Comparison of ENCODE assay signal across 1 cellular context in the genomic region with DNA sequence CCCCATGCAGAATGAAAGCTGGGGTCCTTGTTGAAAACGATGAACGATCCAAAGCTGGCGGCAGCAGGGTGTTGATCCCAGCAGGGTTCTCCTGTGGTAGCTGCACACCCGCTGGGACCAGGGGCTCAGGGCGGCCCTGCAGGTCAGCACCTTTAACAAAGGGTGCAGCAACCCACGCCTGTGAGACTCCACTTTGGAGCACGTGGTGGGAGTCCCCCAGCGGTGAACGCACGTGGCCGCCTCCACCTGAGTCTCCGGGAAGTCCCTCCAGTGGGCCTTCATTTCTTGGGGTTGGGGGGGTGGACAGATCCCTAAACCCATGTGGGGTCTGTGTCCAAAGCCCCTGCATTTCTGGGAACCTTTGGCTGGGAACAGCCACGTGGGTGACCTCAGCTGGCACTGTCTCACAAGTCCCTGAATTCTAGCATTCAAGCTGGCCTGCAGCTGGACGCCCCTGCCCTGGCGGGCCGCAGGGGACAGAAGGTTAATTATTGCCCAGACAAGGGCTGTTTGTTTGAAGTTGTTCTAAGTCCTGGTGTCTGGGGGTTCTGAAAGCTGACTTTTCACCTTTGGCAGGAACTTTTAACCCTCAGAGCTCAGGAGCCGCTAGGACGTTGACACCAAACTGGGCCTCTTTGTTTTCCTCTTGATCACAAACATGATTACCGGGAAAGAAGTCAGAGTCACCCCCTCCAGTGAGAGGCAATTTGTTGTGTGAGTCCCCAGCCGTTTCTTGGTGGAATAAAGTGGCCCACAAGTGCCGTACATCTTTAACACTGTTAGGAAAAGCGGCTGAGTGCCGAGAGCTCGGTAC.
TF ChIP-seq lines count a peak whose summit lies in the region.

No MANE protein-coding gene starts in this region.

TF ChIP-seq in HepG2, 621 proteins besides CTCF, POLR2A, EP300 and RAD21 (continued from another document and continues in another):
- TF ChIP-seq, protein P1, sequence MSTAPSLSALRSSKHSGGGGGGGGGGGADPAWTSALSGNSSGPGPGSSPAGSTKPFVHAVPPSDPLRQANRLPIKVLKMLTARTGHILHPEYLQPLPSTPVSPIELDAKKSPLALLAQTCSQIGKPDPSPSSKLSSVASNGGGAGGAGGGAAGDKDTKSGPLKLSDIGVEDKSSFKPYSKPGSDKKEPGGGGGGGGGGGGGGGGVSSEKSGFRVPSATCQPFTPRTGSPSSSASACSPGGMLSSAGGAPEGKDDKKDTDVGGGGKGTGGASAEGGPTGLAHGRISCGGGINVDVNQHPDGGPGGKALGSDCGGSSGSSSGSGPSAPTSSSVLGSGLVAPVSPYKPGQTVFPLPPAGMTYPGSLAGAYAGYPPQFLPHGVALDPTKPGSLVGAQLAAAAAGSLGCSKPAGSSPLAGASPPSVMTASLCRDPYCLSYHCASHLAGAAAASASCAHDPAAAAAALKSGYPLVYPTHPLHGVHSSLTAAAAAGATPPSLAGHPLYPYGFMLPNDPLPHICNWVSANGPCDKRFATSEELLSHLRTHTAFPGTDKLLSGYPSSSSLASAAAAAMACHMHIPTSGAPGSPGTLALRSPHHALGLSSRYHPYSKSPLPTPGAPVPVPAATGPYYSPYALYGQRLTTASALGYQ (CRISPR knock-in tag; IDR thresholded peaks at IDR 0.05): peak; percentile 96
- TF ChIP-seq KLF15 (CRISPR knock-in tag; IDR thresholded peaks at IDR 0.05; ENCODE audit: borderline replicate concordance) (no peak), NPAS2 (CRISPR knock-in tag; IDR thresholded peaks at IDR 0.05; ENCODE audit: borderline replicate concordance) (no peak), HNF4G (IDR thresholded peaks at IDR 0.05; ENCODE audit: borderline replicate concordance, low read depth, low read length) (peak; percentile 97), HNF4G (CRISPR knock-in tag; IDR thresholded peaks at IDR 0.05; ENCODE audit: borderline replicate concordance, low read depth) (peak; percentile 91; the same call in 1 of the 2 replicates), ZNF709 (CRISPR knock-in tag; IDR thresholded peaks at IDR 0.05) (peak; percentile 74; the same call in 1 of the 2 replicates), ZNF460 (CRISPR knock-in tag; IDR thresholded peaks at IDR 0.05; ENCODE audit: borderline replicate concordance) (no peak), ZBTB3 (CRISPR knock-in tag; IDR thresholded peaks at IDR 0.05; ENCODE audit: borderline replicate concordance, low read depth) (no peak; the same call in 1 of the 2 replicates), TMF1 (CRISPR knock-in tag; IDR thresholded peaks at IDR 0.05; ENCODE audit: low read depth) (peak; percentile 80; the same call in 1 of the 2 replicates), TGIF2 (CRISPR knock-in tag; IDR thresholded peaks at IDR 0.05) (peak; percentile 87; the same call in 1 of the 2 replicates), SCMH1 (CRISPR knock-in tag; IDR thresholded peaks at IDR 0.05; ENCODE audit: borderline replicate concordance) (no peak), ZMYM4 (CRISPR knock-in tag; IDR thresholded peaks at IDR 0.05) (peak; percentile 44; the same call in 1 of the 2 replicates), KDM5B (CRISPR knock-in tag; IDR thresholded peaks at IDR 0.05; ENCODE audit: borderline replicate concordance) (peak; percentile 83), KLF11 (CRISPR knock-in tag; IDR thresholded peaks at IDR 0.05) (peak; percentile 32; the same call in 1 of the 2 replicates), JDP2 (CRISPR knock-in tag; IDR thresholded peaks at IDR 0.05; ENCODE audit: borderline replicate concordance) (peak; percentile 52; the same call in 1 of the 2 replicates), KMT2A (CRISPR knock-in tag; IDR thresholded peaks at IDR 0.05) (peak; percentile 26; the same call in 1 of the 2 replicates), NR2F6 (IDR thresholded peaks at IDR 0.05) (peak; percentile 99), NR2F6 (CRISPR knock-in tag; IDR thresholded peaks at IDR 0.05) (peak; percentile 99), MZF1 (CRISPR knock-in tag; IDR thresholded peaks at IDR 0.05; ENCODE audit: borderline replicate concordance) (no peak), ZNF33A (CRISPR knock-in tag; IDR thresholded peaks at IDR 0.05; ENCODE audit: borderline replicate concordance) (no peak; the same call in 1 of the 2 replicates), ZNF572 (CRISPR knock-in tag; IDR thresholded peaks at IDR 0.05) (no peak), ZNF605 (CRISPR knock-in tag; IDR thresholded peaks at IDR 0.05) (peak; percentile 85), ZNF775 (CRISPR knock-in tag; IDR thresholded peaks at IDR 0.05; ENCODE audit: borderline replicate concordance) (no peak), ZNF292 (CRISPR knock-in tag; IDR thresholded peaks at IDR 0.05; ENCODE audit: borderline replicate concordance, low read depth) (no peak), POGZ (CRISPR knock-in tag; IDR thresholded peaks at IDR 0.05) (0 out of 2 replicates have a peak, but pooled peaks have one; percentile 33), BRCA1 (CRISPR knock-in tag; IDR thresholded peaks at IDR 0.05) (no peak), ATM (IDR thresholded peaks at IDR 0.05; ENCODE audit: borderline replicate concordance) (no peak), ZNF350 (CRISPR knock-in tag; IDR thresholded peaks at IDR 0.05; ENCODE audit: borderline replicate concordance, low read depth) (peak; percentile 98; the same call in 1 of the 2 replicates), ZNF607 (CRISPR knock-in tag; IDR thresholded peaks at IDR 0.05; ENCODE audit: borderline replicate concordance) (peak; percentile 54; the same call in 1 of the 2 replicates), CHD4 (IDR thresholded peaks at IDR 0.05; ENCODE audit: borderline replicate concordance, low read length) (no peak), FOSL2 (CRISPR knock-in tag; IDR thresholded peaks at IDR 0.05) (peak; percentile 82), PHF8 (CRISPR knock-in tag; IDR thresholded peaks at IDR 0.05) (peak; percentile 42), ZNF121 (CRISPR knock-in tag; IDR thresholded peaks at IDR 0.05) (peak; percentile 17; the same call in 1 of the 2 replicates), ZFYVE20 (CRISPR knock-in tag; IDR thresholded peaks at IDR 0.05; ENCODE audit: borderline replicate concordance, low read depth) (no peak), FOXK1 (CRISPR knock-in tag; IDR thresholded peaks at IDR 0.05; ENCODE audit: borderline replicate concordance, low read depth) (peak; percentile 77; the same call in 1 of the 2 replicates), FOXK2 (IDR thresholded peaks at IDR 0.05) (peak; percentile 61), SMC3 (IDR thresholded peaks at IDR 0.05; ENCODE audit: low read length) (peak; percentile 43; the same call in 1 of the 2 replicates)
- TF ChIP-seq, protein P2, sequence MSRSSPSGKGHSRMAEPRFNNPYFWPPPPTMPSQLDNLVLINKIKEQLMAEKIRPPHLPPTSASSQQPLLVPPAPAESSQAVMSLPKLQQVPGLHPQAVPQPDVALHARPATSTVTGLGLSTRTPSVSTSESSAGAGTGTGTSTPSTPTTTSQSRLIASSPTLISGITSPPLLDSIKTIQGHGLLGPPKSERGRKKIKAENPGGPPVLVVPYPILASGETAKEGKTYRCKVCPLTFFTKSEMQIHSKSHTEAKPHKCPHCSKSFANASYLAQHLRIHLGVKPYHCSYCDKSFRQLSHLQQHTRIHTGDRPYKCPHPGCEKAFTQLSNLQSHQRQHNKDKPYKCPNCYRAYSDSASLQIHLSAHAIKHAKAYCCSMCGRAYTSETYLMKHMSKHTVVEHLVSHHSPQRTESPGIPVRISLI (CRISPR knock-in tag; IDR thresholded peaks at IDR 0.05; ENCODE audit: borderline replicate concordance): peak; percentile 38; the same call in 1 of the 2 replicates
- TF ChIP-seq, protein P3, sequence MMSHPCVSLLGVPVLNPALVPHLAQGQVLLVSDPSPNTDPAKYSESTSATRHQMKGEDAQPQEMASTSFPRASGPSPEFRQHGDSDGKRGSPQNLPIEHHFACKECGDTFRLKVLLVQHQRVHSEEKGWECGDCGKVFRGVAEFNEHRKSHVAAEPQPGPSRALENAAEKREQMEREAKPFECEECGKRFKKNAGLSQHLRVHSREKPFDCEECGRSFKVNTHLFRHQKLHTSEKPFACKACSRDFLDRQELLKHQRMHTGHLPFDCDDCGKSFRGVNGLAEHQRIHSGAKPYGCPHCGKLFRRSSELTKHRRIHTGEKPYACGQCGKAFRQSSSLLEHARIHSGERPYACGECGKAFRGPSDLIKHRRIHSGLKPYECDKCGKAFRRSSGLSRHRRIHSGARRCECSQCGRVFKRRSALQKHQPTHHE (CRISPR knock-in tag; IDR thresholded peaks at IDR 0.05; ENCODE audit: borderline replicate concordance): peak; percentile 69; the same call in 1 of the 2 replicates
- TF ChIP-seq, protein P4, sequence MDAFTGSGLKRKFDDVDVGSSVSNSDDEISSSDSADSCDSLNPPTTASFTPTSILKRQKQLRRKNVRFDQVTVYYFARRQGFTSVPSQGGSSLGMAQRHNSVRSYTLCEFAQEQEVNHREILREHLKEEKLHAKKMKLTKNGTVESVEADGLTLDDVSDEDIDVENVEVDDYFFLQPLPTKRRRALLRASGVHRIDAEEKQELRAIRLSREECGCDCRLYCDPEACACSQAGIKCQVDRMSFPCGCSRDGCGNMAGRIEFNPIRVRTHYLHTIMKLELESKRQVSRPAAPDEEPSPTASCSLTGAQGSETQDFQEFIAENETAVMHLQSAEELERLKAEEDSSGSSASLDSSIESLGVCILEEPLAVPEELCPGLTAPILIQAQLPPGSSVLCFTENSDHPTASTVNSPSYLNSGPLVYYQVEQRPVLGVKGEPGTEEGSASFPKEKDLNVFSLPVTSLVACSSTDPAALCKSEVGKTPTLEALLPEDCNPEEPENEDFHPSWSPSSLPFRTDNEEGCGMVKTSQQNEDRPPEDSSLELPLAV (CRISPR knock-in tag; conservative IDR thresholded peaks at IDR 0.05; ENCODE audit: low read depth): no peak
- TF ChIP-seq, protein P5, sequence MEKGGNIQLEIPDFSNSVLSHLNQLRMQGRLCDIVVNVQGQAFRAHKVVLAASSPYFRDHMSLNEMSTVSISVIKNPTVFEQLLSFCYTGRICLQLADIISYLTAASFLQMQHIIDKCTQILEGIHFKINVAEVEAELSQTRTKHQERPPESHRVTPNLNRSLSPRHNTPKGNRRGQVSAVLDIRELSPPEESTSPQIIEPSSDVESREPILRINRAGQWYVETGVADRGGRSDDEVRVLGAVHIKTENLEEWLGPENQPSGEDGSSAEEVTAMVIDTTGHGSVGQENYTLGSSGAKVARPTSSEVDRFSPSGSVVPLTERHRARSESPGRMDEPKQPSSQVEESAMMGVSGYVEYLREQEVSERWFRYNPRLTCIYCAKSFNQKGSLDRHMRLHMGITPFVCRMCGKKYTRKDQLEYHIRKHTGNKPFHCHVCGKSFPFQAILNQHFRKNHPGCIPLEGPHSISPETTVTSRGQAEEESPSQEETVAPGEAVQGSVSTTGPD (CRISPR knock-in tag; IDR thresholded peaks at IDR 0.05): peak; percentile 45; the same call in 1 of the 2 replicates
- TF ChIP-seq, protein P6, sequence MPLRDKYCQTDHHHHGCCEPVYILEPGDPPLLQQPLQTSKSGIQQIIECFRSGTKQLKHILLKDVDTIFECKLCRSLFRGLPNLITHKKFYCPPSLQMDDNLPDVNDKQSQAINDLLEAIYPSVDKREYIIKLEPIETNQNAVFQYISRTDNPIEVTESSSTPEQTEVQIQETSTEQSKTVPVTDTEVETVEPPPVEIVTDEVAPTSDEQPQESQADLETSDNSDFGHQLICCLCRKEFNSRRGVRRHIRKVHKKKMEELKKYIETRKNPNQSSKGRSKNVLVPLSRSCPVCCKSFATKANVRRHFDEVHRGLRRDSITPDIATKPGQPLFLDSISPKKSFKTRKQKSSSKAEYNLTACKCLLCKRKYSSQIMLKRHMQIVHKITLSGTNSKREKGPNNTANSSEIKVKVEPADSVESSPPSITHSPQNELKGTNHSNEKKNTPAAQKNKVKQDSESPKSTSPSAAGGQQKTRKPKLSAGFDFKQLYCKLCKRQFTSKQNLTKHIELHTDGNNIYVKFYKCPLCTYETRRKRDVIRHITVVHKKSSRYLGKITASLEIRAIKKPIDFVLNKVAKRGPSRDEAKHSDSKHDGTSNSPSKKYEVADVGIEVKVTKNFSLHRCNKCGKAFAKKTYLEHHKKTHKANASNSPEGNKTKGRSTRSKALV (CRISPR knock-in tag; IDR thresholded peaks at IDR 0.05): no peak; the same call in 1 of the 2 replicates
- TF ChIP-seq, protein P7, sequence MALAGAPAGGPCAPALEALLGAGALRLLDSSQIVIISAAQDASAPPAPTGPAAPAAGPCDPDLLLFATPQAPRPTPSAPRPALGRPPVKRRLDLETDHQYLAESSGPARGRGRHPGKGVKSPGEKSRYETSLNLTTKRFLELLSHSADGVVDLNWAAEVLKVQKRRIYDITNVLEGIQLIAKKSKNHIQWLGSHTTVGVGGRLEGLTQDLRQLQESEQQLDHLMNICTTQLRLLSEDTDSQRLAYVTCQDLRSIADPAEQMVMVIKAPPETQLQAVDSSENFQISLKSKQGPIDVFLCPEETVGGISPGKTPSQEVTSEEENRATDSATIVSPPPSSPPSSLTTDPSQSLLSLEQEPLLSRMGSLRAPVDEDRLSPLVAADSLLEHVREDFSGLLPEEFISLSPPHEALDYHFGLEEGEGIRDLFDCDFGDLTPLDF (CRISPR knock-in tag; IDR thresholded peaks at IDR 0.05): peak; percentile 64; the same call in 1 of the 2 replicates
- TF ChIP-seq, protein P8, sequence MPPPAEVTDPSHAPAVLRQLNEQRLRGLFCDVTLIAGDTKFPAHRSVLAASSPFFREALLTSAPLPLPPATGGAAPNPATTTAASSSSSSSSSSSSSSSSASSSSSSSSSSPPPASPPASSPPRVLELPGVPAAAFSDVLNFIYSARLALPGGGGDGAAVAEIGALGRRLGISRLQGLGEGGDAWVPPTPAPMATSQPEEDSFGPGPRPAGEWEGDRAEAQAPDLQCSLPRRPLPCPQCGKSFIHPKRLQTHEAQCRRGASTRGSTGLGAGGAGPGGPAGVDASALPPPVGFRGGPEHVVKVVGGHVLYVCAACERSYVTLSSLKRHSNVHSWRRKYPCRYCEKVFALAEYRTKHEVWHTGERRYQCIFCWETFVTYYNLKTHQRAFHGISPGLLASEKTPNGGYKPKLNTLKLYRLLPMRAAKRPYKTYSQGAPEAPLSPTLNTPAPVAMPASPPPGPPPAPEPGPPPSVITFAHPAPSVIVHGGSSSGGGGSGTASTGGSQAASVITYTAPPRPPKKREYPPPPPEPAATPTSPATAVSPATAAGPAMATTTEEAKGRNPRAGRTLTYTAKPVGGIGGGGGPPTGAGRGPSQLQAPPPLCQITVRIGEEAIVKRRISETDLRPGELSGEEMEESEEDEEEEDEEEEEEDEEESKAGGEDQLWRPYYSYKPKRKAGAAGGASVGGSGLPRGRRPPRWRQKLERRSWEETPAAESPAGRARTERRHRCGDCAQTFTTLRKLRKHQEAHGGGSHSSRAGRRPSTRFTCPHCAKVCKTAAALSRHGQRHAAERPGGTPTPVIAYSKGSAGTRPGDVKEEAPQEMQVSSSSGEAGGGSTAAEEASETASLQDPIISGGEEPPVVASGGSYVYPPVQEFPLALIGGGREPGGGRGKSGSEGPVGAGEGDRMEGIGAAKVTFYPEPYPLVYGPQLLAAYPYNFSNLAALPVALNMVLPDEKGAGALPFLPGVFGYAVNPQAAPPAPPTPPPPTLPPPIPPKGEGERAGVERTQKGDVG (CRISPR knock-in tag; IDR thresholded peaks at IDR 0.05; ENCODE audit: borderline replicate concordance): peak; percentile 100
